In the genomic region with DNA sequence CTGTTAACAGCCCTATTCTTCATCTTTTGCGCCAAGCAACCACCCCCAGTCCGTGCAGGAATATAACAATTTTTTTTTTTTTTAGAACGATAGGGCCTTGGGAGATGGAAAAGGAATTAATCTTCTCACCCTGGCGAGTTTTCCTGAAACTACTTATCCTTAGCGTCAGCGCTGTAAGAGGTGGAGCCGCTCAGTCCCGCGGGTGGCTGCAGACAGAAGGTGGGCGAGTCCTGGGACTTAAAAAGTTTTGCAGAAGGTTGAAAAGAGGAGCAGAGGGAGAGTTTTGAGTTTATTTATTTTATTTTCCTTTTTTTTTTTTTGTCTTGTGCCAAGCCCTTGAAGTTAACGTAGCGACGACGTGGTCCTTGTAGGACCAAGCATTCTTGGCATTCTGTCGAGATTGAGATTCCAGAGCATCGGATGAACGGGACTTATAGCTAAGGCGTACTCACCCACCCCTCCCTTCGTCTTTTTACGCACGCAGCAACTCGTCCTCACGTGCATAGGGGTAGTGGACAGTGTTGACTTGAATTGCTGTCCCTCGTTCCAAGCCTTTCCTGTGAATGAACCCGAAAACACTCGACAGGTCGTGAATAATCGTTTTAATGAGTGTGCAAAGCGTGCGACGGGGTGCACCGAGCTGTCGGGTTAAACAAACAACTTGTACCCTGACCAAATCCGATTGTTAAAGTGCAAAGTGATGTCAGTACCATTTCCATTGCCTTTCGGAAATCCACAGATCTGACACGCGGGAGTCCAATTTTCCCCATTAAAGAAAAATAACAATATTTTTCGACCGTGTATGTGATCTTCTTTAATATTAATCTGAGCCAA, we compare ENCODE assay signal across 1 cellular context.
TF ChIP-seq lines count a peak whose summit lies in the region.

No MANE protein-coding gene starts in this region.

TF ChIP-seq in GM12891, 5 proteins besides CTCF, POLR2A, EP300 and RAD21:
- TF ChIP-seq SPI1 (IDR thresholded peaks at IDR 0.05; ENCODE audit: low read depth, low read length) = no peak
- TF ChIP-seq TAF1 (IDR thresholded peaks at IDR 0.05; ENCODE audit: low read depth, low read length) = no peak
- TF ChIP-seq POU2F2 (IDR thresholded peaks at IDR 0.05; ENCODE audit: low read depth, low read length) = no peak
- no peak for TF ChIP-seq POLR2AphosphoS5 (IDR thresholded peaks at IDR 0.05; ENCODE audit: low read depth, low read length)
- TF ChIP-seq PAX5 (IDR thresholded peaks at IDR 0.05; ENCODE audit: insufficient read depth, low read length, severe bottlenecking) = no peak
